19 cellular contexts compared by ENCODE assay signal in genomic region chr1:59592924-59593323, GRCh38.
DNase-seq lines count a peak whose midpoint lies in the region; ATAC-seq and TF ChIP-seq lines count a peak whose summit lies in the region.
"Had no signal": no experiment of that assay in that cellular context is flagged by ENCODE, and none has a peak within 500 bp of the region (broad histone marks: within the 10 kb centered on the region; RNA-seq: fewer than 3 reads in every experiment).

No MANE protein-coding gene starts in this region.

- intact Hi-C loops in IMR-90 (cut with micrococcal nuclease) = no loop called here
- intact Hi-C loops in colonic mucosa (cut with DNase I) = no loop called here

- in situ Hi-C loops in IMR-90 (cut with MboI; ENCODE audit: low sequenced_read_pairs) = no loop called here

- peak overlapping the region; percentile 43; the same call in 1 of the 2 replicates for H3K4ac ChIP-seq in IMR-90 (ENCODE audit: low read depth, low read length)

- no peaks in the 10 kb centered on the region for H3K9me3 ChIP-seq in IMR-90 (ENCODE audit: control insufficient read depth, insufficient read depth, low read length)
- no peaks in the 10 kb centered on the region for H3K9me3 ChIP-seq in colonic mucosa

- H4K91ac ChIP-seq in IMR-90 (ENCODE audit: insufficient read depth, low read depth, low read length) = no peak overlapping the region

- ATAC-seq in GM18909 (IDR thresholded peaks at IDR 0.05; ENCODE audit: poor library complexity, unreplicated experiment) (peak; percentile 55), GM21786 (IDR thresholded peaks at IDR 0.05; ENCODE audit: unreplicated experiment) (peak; percentile 68), IMR-90 (ENCODE audit: low read depth) (no peak)

- no peak overlapping the region for H2BK120ac ChIP-seq in IMR-90 (ENCODE audit: low read depth, low read length)

- no peak overlapping the region for H2AFZ ChIP-seq in IMR-90 (replicated peaks; ENCODE audit: low read length, poor library complexity)

- H3K4me1 ChIP-seq in IMR-90 (ENCODE audit: control insufficient read depth, insufficient read depth, low read length) = peaks cover 17% of the 10 kb centered on the region
- peaks cover 8% of the 10 kb centered on the region for H3K4me1 ChIP-seq in colonic mucosa

- no peak overlapping the region for H3K4me3 ChIP-seq in IMR-90 (ENCODE audit: insufficient read depth, low read depth, low read length)
- H3K4me3 ChIP-seq in colonic mucosa = no peak overlapping the region

- no peaks in the 10 kb centered on the region for H3K27me3 Mint-ChIP-seq in nephron (ENCODE audit: low read depth)
- H3K27me3 Mint-ChIP-seq: B cell; CD4-positive, alpha-beta T cell had no signal

- H3K27me3 ChIP-seq in IMR-90 (ENCODE audit: control insufficient read depth, insufficient read depth, low read length) (no peaks in the 10 kb centered on the region), colonic mucosa (no peaks in the 10 kb centered on the region)

- no peak overlapping the region for H3K4me2 ChIP-seq in IMR-90 (ENCODE audit: low read depth, low read length)

- H2BK5ac ChIP-seq in IMR-90 (ENCODE audit: low read depth, low read length, poor library complexity, severe bottlenecking) = no peak overlapping the region

- H3K23ac ChIP-seq in IMR-90 (ENCODE audit: low read depth, low read length) = no peak overlapping the region

- DNase-seq in IMR-90 = no peak
- no peak for DNase-seq in cortex of kidney (lab: John Stamatoyannopoulos, UW)
- DNase-seq in NCI-H1436 treated with DMSO at 0.1 percent for 48 hours (lab: John Stamatoyannopoulos, UW) = no peak
- no peak for DNase-seq in colonic mucosa
- DNase-seq: Calu3; CD4-positive, alpha-beta T cell; DMS53; Karpas-422; MM.1S; NCI-H1092 treated with DMSO at 0.1 percent for 48 hours; NCI-H1694; NCI-H446; NCI-H69; RPMI8226; SIG-M5 had no signal

- dilution Hi-C loops in IMR-90 (cut with HindIII; ENCODE audit: low sequenced_read_pairs, unreplicated experiment) = no loop called here

- peak overlapping the region; percentile 92 to 98 (median 97) for H3K27ac Mint-ChIP-seq in nephron
- H3K27ac Mint-ChIP-seq: B cell; CD4-positive, alpha-beta T cell had no signal

- H3K14ac ChIP-seq in IMR-90 (replicated peaks; ENCODE audit: low read depth, low read length) = no peak overlapping the region; the same call in 1 of the 2 replicates

- peaks cover 6% of the 10 kb centered on the region for H3K36me3 Mint-ChIP-seq in nephron (ENCODE audit: low read depth)

- no peak overlapping the region for H3K56ac ChIP-seq in IMR-90 (ENCODE audit: extremely low read depth, insufficient read depth, low read length)

- H2BK20ac ChIP-seq in IMR-90 (ENCODE audit: low read depth, low read length) = no peak overlapping the region

- H2AK5ac ChIP-seq in IMR-90 (ENCODE audit: low read depth, low read length) = no peak overlapping the region

- H3K4me3 Mint-ChIP-seq in nephron = no peak overlapping the region
- H3K4me3 Mint-ChIP-seq: B cell; CD4-positive, alpha-beta T cell had no signal

- no peak overlapping the region for H4K8ac ChIP-seq in IMR-90 (ENCODE audit: low read depth in 2 of 2, low read length in 2 of 2)

- H3K18ac ChIP-seq in IMR-90 (ENCODE audit: low read depth, low read length) = no peak overlapping the region

- no peak overlapping the region for H3K9ac ChIP-seq in IMR-90 (ENCODE audit: low read depth, low read length)
- H3K9ac ChIP-seq in colonic mucosa (ENCODE audit: low read depth in 2 of 2, low read length in 2 of 2) = no peak overlapping the region

- TF ChIP-seq CTCF in IMR-90 (conservative IDR thresholded peaks at IDR 0.05; ENCODE audit: low read depth, low read length) = no peak
- TF ChIP-seq CTCF in nephron (IDR thresholded peaks at IDR 0.05; ENCODE audit: unreplicated experiment in 3 of 3) = no peak
- no peak for TF ChIP-seq CTCF in colonic mucosa (IDR thresholded peaks at IDR 0.05)

- H3K4me1 Mint-ChIP-seq in nephron = peaks cover 15% of the 10 kb centered on the region
- H3K4me1 Mint-ChIP-seq: B cell had no signal

- H3K27ac ChIP-seq in IMR-90 (ENCODE audit: insufficient read depth, low read length) (no peak overlapping the region), colonic mucosa (no peak overlapping the region)

- H2AK9ac ChIP-seq in IMR-90 (replicated peaks; ENCODE audit: low read depth, low read length, poor library complexity) = no peak overlapping the region

- H2BK15ac ChIP-seq in IMR-90 (ENCODE audit: low read depth, low read length) = no peak overlapping the region

- H4K20me1 ChIP-seq in IMR-90 (ENCODE audit: insufficient read depth, low read length) = no peaks in the 10 kb centered on the region

- BruUV-seq in IMR-90 (replicated peaks; lab: Mats Ljungman, UMichigan) = no TSS peak

- TF ChIP-seq RAD21 in IMR-90 (IDR thresholded peaks at IDR 0.05; ENCODE audit: low read length) = no peak

- CTCF ChIA-PET in IMR-90 (lab: Yijun Ruan, JAX) = no interaction called here

- no CpG with 5 or more reads among the region's 2 CpGs for WGBS in IMR-90 (ENCODE audit: extremely low coverage in 2 of 2, insufficient read length in 1 of 2), 2 experiments

- H3K9me3 Mint-ChIP-seq in nephron = peaks cover 22% of the 10 kb centered on the region

- no peak for TF ChIP-seq POLR2A in IMR-90 (IDR thresholded peaks at IDR 0.05; ENCODE audit: low read depth, low read length)

- peaks cover 11% of the 10 kb centered on the region for H3K9me1 ChIP-seq in IMR-90 (ENCODE audit: insufficient read depth, low read length)

- POLR2A ChIA-PET in IMR-90 (lab: Charles Lee; ENCODE audit: unreplicated experiment) = no interaction called here

- H3K36me3 ChIP-seq in IMR-90 (ENCODE audit: control insufficient read depth, insufficient read depth, low read length) = no peaks in the 10 kb centered on the region
- H3K36me3 ChIP-seq in colonic mucosa = no peaks in the 10 kb centered on the region

- H3K79me1 ChIP-seq in IMR-90 (ENCODE audit: low read depth in 1 of 2, low read length in 2 of 2) = no peaks in the 10 kb centered on the region

- no peak overlapping the region for H4K5ac ChIP-seq in IMR-90 (ENCODE audit: low read depth, low read length)

TF ChIP-seq in IMR-90, 13 proteins besides CTCF, POLR2A, EP300 and RAD21:
- TF ChIP-seq BHLHE40 (IDR thresholded peaks at IDR 0.05; ENCODE audit: low read depth, low read length) = no peak
- no peak for TF ChIP-seq ELK1 (IDR thresholded peaks at IDR 0.05; ENCODE audit: borderline replicate concordance, low read depth, low read length)
- no peak for TF ChIP-seq MAFK (IDR thresholded peaks at IDR 0.05; ENCODE audit: low read depth, low read length)
- TF ChIP-seq MAZ (IDR thresholded peaks at IDR 0.05; ENCODE audit: borderline replicate concordance, low read depth, low read length) = no peak
- TF ChIP-seq FOS (IDR thresholded peaks at IDR 0.05; ENCODE audit: low read depth, low read length) = no peak
